Comparison of ENCODE assay signal across 15 cellular contexts in the genomic region with DNA sequence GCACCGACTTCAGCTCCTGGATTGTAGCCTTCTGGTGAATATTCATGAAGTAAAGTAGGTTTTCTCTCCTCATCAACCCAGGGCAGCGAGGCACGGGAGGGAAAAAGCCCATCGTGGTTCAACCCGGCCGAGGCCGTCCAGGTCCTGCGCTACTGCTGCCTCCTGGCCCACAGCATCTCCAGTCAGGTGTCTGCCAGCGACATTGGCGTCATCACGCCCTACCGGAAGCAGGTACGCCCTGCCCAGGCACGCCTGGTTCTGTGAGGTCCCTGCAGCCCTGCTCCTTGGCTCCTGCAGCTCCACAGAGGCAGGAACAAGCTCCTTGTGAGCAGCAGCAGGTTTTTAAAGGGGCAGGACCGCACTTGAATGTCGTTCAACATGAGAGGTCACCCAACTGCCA. TPM values are rescaled to one million over a fixed set of nuclear protein-coding genes. Genes with fewer than 3 reads are reported as not detected.
DNase-seq lines count a peak whose midpoint lies in the region; ATAC-seq lines count a peak whose summit lies in the region.
"Had no signal": no experiment of that assay in that cellular context is flagged by ENCODE, and none has a peak within 500 bp of the region (broad histone marks: within the 10 kb centered on the region; RNA-seq: fewer than 3 reads in every experiment).

No MANE protein-coding gene starts in this region.

- in situ Hi-C loops in G401 (cut with HindIII; ENCODE audit: low sequenced_read_pairs): no loop called here

- H3K27ac Mint-ChIP-seq in stimulated activated memory B cell treated with anti-CD40 and anti-IgM and Interleukin-4, amounts not matched to agents 10 μg/mL and 1 μg/mL and 100 μg/mL, for 72 hours: no peak overlapping the region
- H3K27ac Mint-ChIP-seq: activated CD8-positive, alpha-beta T cell treated with anti-CD3 and anti-CD28 coated beads for 36 hours had no signal

- H3K4me1 Mint-ChIP-seq in stimulated activated memory B cell treated with anti-CD40 and anti-IgM and Interleukin-4, amounts not matched to agents 10 μg/mL and 1 μg/mL and 100 μg/mL, for 72 hours: no peaks in the 10 kb centered on the region

- H3K27me3 ChIP-seq in MG63: peaks cover 2% of the 10 kb centered on the region; the same call in 1 of the 2 replicates

- no peaks in the 10 kb centered on the region for H3K36me3 Mint-ChIP-seq in stimulated activated memory B cell treated with anti-CD40 and anti-IgM and Interleukin-4, amounts not matched to agents 10 μg/mL and 1 μg/mL and 100 μg/mL, for 72 hours

- no peak overlapping the region for H3K4me3 ChIP-seq in MG63
- H3K4me3 ChIP-seq: adrenal gland, K562 had no signal

- H3K27me3 Mint-ChIP-seq in stimulated activated memory B cell treated with anti-CD40 and anti-IgM and Interleukin-4, amounts not matched to agents 10 μg/mL and 1 μg/mL and 100 μg/mL, for 72 hours: peaks cover 42% of the 10 kb centered on the region

- H3K9me3 Mint-ChIP-seq in stimulated activated memory B cell treated with anti-CD40 and anti-IgM and Interleukin-4, amounts not matched to agents 10 μg/mL and 1 μg/mL and 100 μg/mL, for 72 hours: no peaks in the 10 kb centered on the region
- H3K9me3 Mint-ChIP-seq: activated CD8-positive, alpha-beta T cell treated with anti-CD3 and anti-CD28 coated beads for 36 hours had no signal

- H3K36me3 ChIP-seq in MG63: no peaks in the 10 kb centered on the region
- H3K36me3 ChIP-seq: adrenal gland had no signal

- no peak overlapping the region for H3K4me3 Mint-ChIP-seq in stimulated activated memory B cell treated with anti-CD40 and anti-IgM and Interleukin-4, amounts not matched to agents 10 μg/mL and 1 μg/mL and 100 μg/mL, for 72 hours
- H3K4me3 Mint-ChIP-seq: activated CD8-positive, alpha-beta T cell treated with anti-CD3 and anti-CD28 coated beads for 36 hours had no signal

- H3K9me3 ChIP-seq in MG63: no peaks in the 10 kb centered on the region
- H3K9me3 ChIP-seq: adrenal gland had no signal

- DNase-seq in G401 (ENCODE audit: low spot score) (peak; percentile 94), NCI-H2171 treated with DMSO at 0.1 percent for 48 hours (lab: John Stamatoyannopoulos, UW) (peak; percentile 80), renal cortical epithelial cell (ENCODE audit: low read depth) (peak; percentile 23), MG63 (no peak), DMS114 treated with DMSO at 0.1 percent for 48 hours (lab: John Stamatoyannopoulos, UW; ENCODE audit: unreplicated experiment) (no peak)
- DNase-seq: activated CD8-positive, alpha-beta T cell treated with anti-CD3 and anti-CD28 coated beads for 36 hours; adrenal gland; AML-193; NCI-H1436 treated with DMSO at 0.1 percent for 48 hours; stimulated activated naive CD4-positive, alpha-beta T cell had no signal

- ATAC-seq in esophagus mucosa (peak; percentile 95), GM19452 (IDR thresholded peaks at IDR 0.05; ENCODE audit: unreplicated experiment) (no peak)
- ATAC-seq in stimulated activated memory B cell treated with anti-CD40 and anti-IgM and Interleukin-4, amounts not matched to agents 10 μg/mL and 1 μg/mL and 100 μg/mL, for 72 hours: no peak
- ATAC-seq: activated CD8-positive, alpha-beta T cell treated with anti-CD3 and anti-CD28 coated beads for 36 hours; K562 had no signal

RNA-seq across cellular contexts. Expression of a gene that starts 12.6 kb away (rescaled TPM):
- total RNA-seq in G401 (2014; rRNA removed; shearing (Covaris generic)): 0.62 and 1.4 TPM in 2 replicates
- total RNA-seq in esophagus mucosa: 0.92 TPM
- not detected in 2 replicates for total RNA-seq in renal cortical epithelial cell
- 0.12 and 0.79 TPM in 2 replicates for total RNA-seq in MG63 (2014; rRNA removed; shearing (Covaris generic); ENCODE audit: low replicate concordance)
- total RNA-seq: skeletal muscle tissue had no signal

RNA-seq across cellular contexts. Expression of a gene that starts 27.7 kb away (rescaled TPM):
- 73.9 and 83.5 TPM in 2 replicates for total RNA-seq in G401 (2014; rRNA removed; shearing (Covaris generic))
- 32.6 TPM for total RNA-seq in esophagus mucosa
- total RNA-seq in renal cortical epithelial cell: 24.7 and 37.4 TPM in 2 replicates
- 38.8 and 49.9 TPM in 2 replicates for total RNA-seq in MG63 (2014; rRNA removed; shearing (Covaris generic); ENCODE audit: low replicate concordance)

RNA-seq across cellular contexts. Expression of a gene that starts 42.8 kb away (rescaled TPM):
- 25.5 and 40.7 TPM in 2 replicates for total RNA-seq in G401 (2014; rRNA removed; shearing (Covaris generic))
- total RNA-seq in esophagus mucosa: 13.3 TPM
- total RNA-seq in renal cortical epithelial cell: 23.4 and 26.7 TPM in 2 replicates
- 6.5 and 13.8 TPM in 2 replicates for total RNA-seq in MG63 (2014; rRNA removed; shearing (Covaris generic); ENCODE audit: low replicate concordance)

Comparison
In these comparisons a context has a peak if more than half of its experiments do, and no peak if none do; other contexts are left out.
1. DNase-seq: peak in G401 (single experiment), NCI-H2171 treated with DMSO at 0.1 percent for 48 hours (single experiment) and renal cortical epithelial cell (single experiment); none in MG63 (single experiment) and DMS114 treated with DMSO at 0.1 percent for 48 hours (single experiment).